17 cellular contexts compared by ENCODE assay signal in genomic region chr20:31824554-31825313, GRCh38. TPM values are rescaled to one million over a fixed set of nuclear protein-coding genes. Genes with fewer than 3 reads are reported as not detected.
DNase-seq lines count a peak whose midpoint lies in the region; ATAC-seq and TF ChIP-seq lines count a peak whose summit lies in the region.
"Had no signal": no experiment of that assay in that cellular context is flagged by ENCODE, and none has a peak within 500 bp of the region (broad histone marks: within the 10 kb centered on the region; RNA-seq: fewer than 3 reads in every experiment).

No MANE protein-coding gene starts in this region.

- H3K27ac ChIP-seq in BLaER1 treated with 17β-estradiol and CSF1 and Interleukin-3, amounts not matched to agents 10 nM and 100 nM = no peak overlapping the region
- H3K27ac ChIP-seq in OCI-LY7 (ENCODE audit: low read depth, low read length, poor library complexity, severe bottlenecking) = no peak overlapping the region
- H3K27ac ChIP-seq: KMS-11 had no signal

- peak overlapping the region; percentile 58 to 90 (median 75); a peak in 14 of 22 replicates for H3K4me2 ChIP-seq in BLaER1 treated with 17β-estradiol and CSF1 and Interleukin-3, amounts not matched to agents 10 nM and 100 nM
- H3K4me2 ChIP-seq in OCI-LY7 (ENCODE audit: low read length) = no peak overlapping the region
- H3K4me2 ChIP-seq: A549 had no signal

- peak; percentile 63 for DNase-seq in NCI-H2029 (lab: John Stamatoyannopoulos, UW)
- DNase-seq in SHP77 treated with DMSO at 0.1 percent for 48 hours (lab: John Stamatoyannopoulos, UW) = peak; percentile 2
- DNase-seq in posterior vena cava (ENCODE audit: low spot score) = peak; percentile 41
- no peak for DNase-seq in GM20000 (ENCODE audit: low spot score)
- no peak for DNase-seq in mucosa of descending colon
- no peak for DNase-seq in OCI-LY7 (ENCODE audit: low spot score)
- DNase-seq: CD4-positive, alpha-beta T cell; GF-D8; MG63; NCI-H1105 treated with DMSO at 0.1 percent for 48 hours; NCI-H187 treated with DMSO at 0.1 percent for 48 hours; NCI-H2171 treated with DMSO at 0.1 percent for 48 hours; NCI-H510A had no signal

- BruUV-seq in OCI-LY7 (replicated peaks; lab: Mats Ljungman, UMichigan) = no TSS peak

- H3K9me3 ChIP-seq in BLaER1 treated with 17β-estradiol and CSF1 and Interleukin-3, amounts not matched to agents 10 nM and 100 nM (replicated peaks in 1 of 11) = no peaks in the 10 kb centered on the region
- H3K9me3 ChIP-seq in mucosa of descending colon (no peaks in the 10 kb centered on the region), OCI-LY7 (ENCODE audit: low read length) (no peaks in the 10 kb centered on the region)
- H3K9me3 ChIP-seq: A549, MG63 had no signal

- ATAC-seq in GM18520 (IDR thresholded peaks at IDR 0.05; ENCODE audit: unreplicated experiment) = no peak
- ATAC-seq in mucosa of descending colon = no peak

- intact Hi-C loops in posterior vena cava (cut with DNase I) (loop anchor here in 1 of 2 donors (5.0 kb wide), 2 partner anchors 138 to 208 kb away; no protein-coding TSS in a partner anchor), mucosa of descending colon (cut with DNase I, micrococcal nuclease) (loop anchor here in 1 of 2 donors (5.0 kb wide), 1 partner anchor 213 kb away; no protein-coding TSS in a partner anchor), OCI-LY7 (cut with micrococcal nuclease; ENCODE audit: unreplicated experiment) (loop anchor here (10.0 kb wide), 1 partner anchor 630 kb away; no protein-coding TSS in a partner anchor)

- no peaks in the 10 kb centered on the region for H3K79me2 ChIP-seq in OCI-LY7 (ENCODE audit: insufficient read depth, low read depth, low read length)

- no peak overlapping the region for H2AFZ ChIP-seq in OCI-LY7 (ENCODE audit: low read length)

- H3K9me2 ChIP-seq in OCI-LY7 (ENCODE audit: insufficient read depth, low read length) = no peaks in the 10 kb centered on the region

- H3K36me3 ChIP-seq in BLaER1 treated with 17β-estradiol and CSF1 and Interleukin-3, amounts not matched to agents 10 nM and 100 nM = no peaks in the 10 kb centered on the region
- H3K36me3 ChIP-seq in mucosa of descending colon (ENCODE audit: low read depth) = no peaks in the 10 kb centered on the region
- H3K36me3 ChIP-seq in OCI-LY7 (ENCODE audit: insufficient read depth, low read length) = no peaks in the 10 kb centered on the region
- H3K36me3 ChIP-seq: MG63 had no signal

- H3K4me1 ChIP-seq in BLaER1 treated with 17β-estradiol and CSF1 and Interleukin-3, amounts not matched to agents 10 nM and 100 nM = peaks cover 19 to 37% (median 30%) of the 10 kb centered on the region in 10 experiments
- H3K4me1 ChIP-seq in mucosa of descending colon (ENCODE audit: low read depth) (no peaks in the 10 kb centered on the region), OCI-LY7 (ENCODE audit: insufficient read depth, low read length, poor library complexity, severe bottlenecking) (peaks cover 3% of the 10 kb centered on the region)

- H3K4me3 ChIP-seq in BLaER1 treated with 17β-estradiol and CSF1 and Interleukin-3, amounts not matched to agents 10 nM and 100 nM = no peak overlapping the region
- no peak overlapping the region for H3K4me3 ChIP-seq in mucosa of descending colon
- no peak overlapping the region for H3K4me3 ChIP-seq in OCI-LY7 (ENCODE audit: low read depth, low read length, poor library complexity, severe bottlenecking)
- H3K4me3 ChIP-seq: A549, MG63 had no signal

- peaks cover 0 to 33% (median 0%) of the 10 kb centered on the region in 11 experiments; a peak in 2 of 22 replicates for H4K20me1 ChIP-seq in BLaER1 treated with 17β-estradiol and CSF1 and Interleukin-3, amounts not matched to agents 10 nM and 100 nM
- no peaks in the 10 kb centered on the region for H4K20me1 ChIP-seq in OCI-LY7 (ENCODE audit: insufficient read depth, low read length)

- POLR2A ChIA-PET in OCI-LY7 (lab: Charles Lee) = no interaction called here

- peaks cover 0 to 16% (median 0%) of the 10 kb centered on the region in 11 experiments; a peak in 2 of 22 replicates for H3K27me3 ChIP-seq in BLaER1 treated with 17β-estradiol and CSF1 and Interleukin-3, amounts not matched to agents 10 nM and 100 nM
- H3K27me3 ChIP-seq: MG63 had no signal

- peak overlapping the region in 3 of 11 experiments; percentile 12 to 58 (median 39); a peak in 5 of 22 replicates for H3K9ac ChIP-seq in BLaER1 treated with 17β-estradiol and CSF1 and Interleukin-3, amounts not matched to agents 10 nM and 100 nM
- H3K9ac ChIP-seq: KMS-11 had no signal

- CTCF ChIA-PET in OCI-LY7 (lab: Charles Lee; ENCODE audit: unreplicated experiment) = no interaction called here

- no peak for TF ChIP-seq CTCF in GM20000 (IDR thresholded peaks at IDR 0.05; ENCODE audit: extremely low read depth, missing control alignments)
- no peak for TF ChIP-seq CTCF in mucosa of descending colon (IDR thresholded peaks at IDR 0.05)
- TF ChIP-seq CTCF in OCI-LY7 (conservative IDR thresholded peaks at IDR 0.05; ENCODE audit: low read length) = no peak

RNA-seq across cellular contexts. Expression of gene MYLK2, which starts 5.6 kb away (rescaled TPM):
- not detected for total RNA-seq in posterior vena cava
- total RNA-seq in mucosa of descending colon = under 1 TPM in 2 of 3 donors, not detected in 1; 0.09 to 0.31 TPM
- 0.69 and 0.75 TPM in 2 replicates for total RNA-seq in OCI-LY7 (2014; rRNA removed; shearing (Covaris generic))
- total RNA-seq in OCI-LY7 (2022) = 0.61 and 0.67 TPM in 2 replicates
- total RNA-seq: CD4-positive, alpha-beta T cell had no signal

RNA-seq across cellular contexts. Expression of gene FOXS1, which starts 20.7 kb away (rescaled TPM):
- total RNA-seq in posterior vena cava (1 to 10 TPM; 2.8 to 5.0 TPM), mucosa of descending colon (under 1 TPM in 1 of 3 donors, not detected in 2; 0.60 TPM), OCI-LY7 (2022) (not detected in 2 replicates)
- total RNA-seq in OCI-LY7 (2014; rRNA removed; shearing (Covaris generic)) = not detected in 2 replicates
- total RNA-seq: CD4-positive, alpha-beta T cell had no signal

RNA-seq across cellular contexts. Expression of gene DUSP15, which starts 45.6 kb away (rescaled TPM):
- total RNA-seq in posterior vena cava (1 to 10 TPM in 1 of 2 donors, under 1 TPM in 1; 0.90 to 1.0 TPM), mucosa of descending colon (1 to 10 TPM in 1 of 3 donors, under 1 TPM in 1, not detected in 1; 0.58 to 1.7 TPM), OCI-LY7 (2022) (0.61 TPM in 1 of 2 replicates, not detected in the other)
- 0.19 and 1.5 TPM in 2 replicates for total RNA-seq in OCI-LY7 (2014; rRNA removed; shearing (Covaris generic))
- total RNA-seq: CD4-positive, alpha-beta T cell had no signal

RNA-seq across cellular contexts. Expression of gene TTLL9, which starts 45.7 kb away (rescaled TPM):
- under 1 TPM; 0.14 to 0.19 TPM for total RNA-seq in posterior vena cava
- under 1 TPM in 1 of 3 donors, not detected in 2; 0.25 TPM for total RNA-seq in mucosa of descending colon
- not detected in 2 replicates for total RNA-seq in OCI-LY7 (2014; rRNA removed; shearing (Covaris generic))
- not detected in 2 replicates for total RNA-seq in OCI-LY7 (2022)
- total RNA-seq: CD4-positive, alpha-beta T cell had no signal

Comparison
In these comparisons a context has a peak if more than half of its experiments do, and no peak if none do; other contexts are left out.
1. DNase-seq: peak in NCI-H2029 (single experiment), SHP77 treated with DMSO at 0.1 percent for 48 hours (single experiment) and posterior vena cava (single experiment); none in GM20000 (single experiment), mucosa of descending colon (0 of 3) and OCI-LY7 (single experiment).